Comparison of ENCODE assay signal across 8 cellular contexts in the genomic region with DNA sequence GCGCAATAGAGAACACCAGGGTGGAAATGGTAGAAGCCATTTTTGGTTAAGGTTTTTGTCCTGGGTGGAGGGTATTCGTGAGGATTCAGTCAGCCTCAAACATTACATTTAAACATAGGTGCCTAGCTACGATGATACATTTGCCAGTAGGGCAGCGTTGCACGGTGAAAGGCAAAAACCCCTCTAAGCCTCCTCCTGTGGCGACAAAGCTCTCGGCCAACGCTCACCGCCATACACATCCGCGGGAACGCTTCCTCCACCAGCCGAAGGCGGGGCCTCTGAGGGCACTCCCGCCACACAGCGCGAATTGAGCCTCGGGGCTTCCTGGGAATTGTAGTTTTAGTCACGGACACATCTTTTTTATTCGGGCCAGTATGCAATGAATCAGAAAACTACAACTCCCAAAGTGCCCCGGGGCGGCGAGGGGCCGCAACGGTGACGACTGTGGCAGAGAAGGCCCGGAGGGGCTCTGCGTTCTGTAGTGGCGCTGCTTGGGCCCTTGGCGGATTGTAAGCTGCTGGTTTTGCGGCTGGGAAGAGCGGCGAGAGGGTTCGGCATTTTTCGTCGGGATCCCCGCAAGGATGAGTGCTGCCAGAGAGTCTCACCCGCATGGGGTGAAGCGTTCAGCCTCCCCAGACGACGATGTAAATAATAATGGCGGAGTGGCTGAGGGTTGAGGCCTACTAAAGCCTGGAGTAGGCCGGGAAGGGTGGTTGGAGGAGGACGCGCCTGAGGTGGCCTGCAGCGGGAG.
DNase-seq lines count a peak whose midpoint lies in the region; ATAC-seq and TF ChIP-seq lines count a peak whose summit lies in the region.

A gene (plus strand): TSS at position 450 of the 751 bp plus-strand sequence. CDS start 132 bp downstream, at position 582.

- H3K4me2 ChIP-seq in MM.1S (ENCODE audit: low read depth, low read length) = peak within 1 kb of the TSS; percentile 76

- H3K36me3 ChIP-seq in ES-I3 (ENCODE audit: insufficient read depth, low read length) (no peaks in the 10 kb centered on the region), HAP-1 (replicated peaks) (peaks cover 23% of the 10 kb centered on the region), MM.1S (replicated peaks; ENCODE audit: insufficient read depth, low read length) (no peaks in the 10 kb centered on the region)

- H3K27me3 Mint-ChIP-seq in nephron progenitor cell (ENCODE audit: low read depth, poor library complexity) = no peaks in the 10 kb centered on the region
- no peaks in the 10 kb centered on the region for H3K27me3 Mint-ChIP-seq in stimulated activated naive CD8-positive, alpha-beta T cell treated with anti-CD3 and anti-CD28 coated beads, Interleukin-15, amount 100 ng/mL, for 72 hours

- H3K4me3 ChIP-seq in HAP-1 (peak within 1 kb of the TSS; percentile 93), MM.1S (ENCODE audit: low read length) (peak within 1 kb of the TSS; percentile 97)

- peaks cover 13% of the 10 kb centered on the region for H3K9me3 Mint-ChIP-seq in nephron progenitor cell
- H3K9me3 Mint-ChIP-seq in stimulated activated naive CD8-positive, alpha-beta T cell treated with anti-CD3 and anti-CD28 coated beads, Interleukin-15, amount 100 ng/mL, for 72 hours = no peaks in the 10 kb centered on the region

- H3K9me2 ChIP-seq in MM.1S (replicated peaks; ENCODE audit: insufficient read depth, low read length) = no peaks in the 10 kb centered on the region

- in situ Hi-C loops in HAP-1 (cut with MboI; ENCODE audit: low sequenced_read_pairs) = no loop called here

- H3K4me1 ChIP-seq in ES-I3 (ENCODE audit: insufficient read depth, low read length) = peaks cover 3% of the 10 kb centered on the region; the same call in 1 of the 2 replicates
- H3K4me1 ChIP-seq in HAP-1 = peaks cover 11% of the 10 kb centered on the region
- peaks cover 11% of the 10 kb centered on the region; the same call in 1 of the 2 replicates for H3K4me1 ChIP-seq in MM.1S (ENCODE audit: low read length)

- H3K27me3 ChIP-seq in HAP-1 (ENCODE audit: low read depth) = no peaks in the 10 kb centered on the region
- H3K27me3 ChIP-seq in MM.1S (replicated peaks; ENCODE audit: insufficient read depth, low read length) = no peaks in the 10 kb centered on the region

- peak; percentile 97 for ATAC-seq in stimulated activated naive CD8-positive, alpha-beta T cell treated with anti-CD3 and anti-CD28 coated beads, Interleukin-15, amount 100 ng/mL, for 72 hours

- H3K9me3 ChIP-seq in ES-I3 (ENCODE audit: control insufficient read depth, insufficient read depth, low read length) = no peaks in the 10 kb centered on the region
- no peaks in the 10 kb centered on the region for H3K9me3 ChIP-seq in HAP-1
- H3K9me3 ChIP-seq in MM.1S (replicated peaks; ENCODE audit: insufficient read depth, low read length) = no peaks in the 10 kb centered on the region

- DNase-seq in HAP-1 (ENCODE audit: low spot score in 2 of 2) (peak; percentile 96 to 97), MM.1S (peak; percentile 98), SIG-M5 (lab: John Stamatoyannopoulos, UW) (peak; percentile 84), activated gamma-delta T cell (lab: John Stamatoyannopoulos, UW) (peak; percentile 73), fibroblast of the conjunctiva (ENCODE audit: low read depth) (peak; percentile 91), nephron progenitor cell (peak; percentile 93)
- peak; percentile 91 to 96 for DNase-seq in stimulated activated naive CD8-positive, alpha-beta T cell treated with anti-CD3 and anti-CD28 coated beads, Interleukin-15, amount 100 ng/mL, for 72 hours

- H3K9ac ChIP-seq in ES-I3 (ENCODE audit: low read depth, low read length) = peak within 1 kb of the TSS; percentile 94
- peak within 1 kb of the TSS; percentile 91 for H3K9ac ChIP-seq in MM.1S (ENCODE audit: low read length)

- H3K4me3 Mint-ChIP-seq in nephron progenitor cell = no peak within 1 kb of the TSS
- H3K4me3 Mint-ChIP-seq in stimulated activated naive CD8-positive, alpha-beta T cell treated with anti-CD3 and anti-CD28 coated beads, Interleukin-15, amount 100 ng/mL, for 72 hours = peak within 1 kb of the TSS in 1 of 2 donors; percentile 61

- peak within 1 kb of the TSS; percentile 33 for H3K27ac Mint-ChIP-seq in nephron progenitor cell
- H3K27ac Mint-ChIP-seq in stimulated activated naive CD8-positive, alpha-beta T cell treated with anti-CD3 and anti-CD28 coated beads, Interleukin-15, amount 100 ng/mL, for 72 hours = peak within 1 kb of the TSS in 1 of 2 donors; percentile 95

- peak within 1 kb of the TSS; percentile 46 for H3K27ac ChIP-seq in MM.1S (ENCODE audit: low read length)

- TF ChIP-seq CTCF in MM.1S (IDR thresholded peaks at IDR 0.05; ENCODE audit: low read length) (no peak), nephron progenitor cell (IDR thresholded peaks at IDR 0.05) (no peak)

- no peaks in the 10 kb centered on the region for H3F3A ChIP-seq in MM.1S (ENCODE audit: insufficient read depth, low read length)

- no peaks in the 10 kb centered on the region; the same call in 1 of the 2 replicates for H4K20me1 ChIP-seq in MM.1S (ENCODE audit: insufficient read depth, low read length)

- no peaks in the 10 kb centered on the region for H3K36me3 Mint-ChIP-seq in nephron progenitor cell (ENCODE audit: low read depth)

- peak within 1 kb of the TSS; percentile 64 for H2AFZ ChIP-seq in MM.1S (ENCODE audit: low read length)

- H3K4me1 Mint-ChIP-seq in nephron progenitor cell = peaks cover 15% of the 10 kb centered on the region
- H3K4me1 Mint-ChIP-seq in stimulated activated naive CD8-positive, alpha-beta T cell treated with anti-CD3 and anti-CD28 coated beads, Interleukin-15, amount 100 ng/mL, for 72 hours = peaks cover 27% of the 10 kb centered on the region

- H3K79me2 ChIP-seq in MM.1S (ENCODE audit: low read length) = peaks cover 50% of the 10 kb centered on the region

Comparison
In these comparisons a context has a peak if more than half of its experiments do, and no peak if none do; other contexts are left out.
1. Peak in every context shown above with its lines: DNase-seq, ATAC-seq, H3K4me3 ChIP-seq and H3K27ac ChIP-seq.